Comparison of ENCODE assay signal across 8 cellular contexts in the genomic region with DNA sequence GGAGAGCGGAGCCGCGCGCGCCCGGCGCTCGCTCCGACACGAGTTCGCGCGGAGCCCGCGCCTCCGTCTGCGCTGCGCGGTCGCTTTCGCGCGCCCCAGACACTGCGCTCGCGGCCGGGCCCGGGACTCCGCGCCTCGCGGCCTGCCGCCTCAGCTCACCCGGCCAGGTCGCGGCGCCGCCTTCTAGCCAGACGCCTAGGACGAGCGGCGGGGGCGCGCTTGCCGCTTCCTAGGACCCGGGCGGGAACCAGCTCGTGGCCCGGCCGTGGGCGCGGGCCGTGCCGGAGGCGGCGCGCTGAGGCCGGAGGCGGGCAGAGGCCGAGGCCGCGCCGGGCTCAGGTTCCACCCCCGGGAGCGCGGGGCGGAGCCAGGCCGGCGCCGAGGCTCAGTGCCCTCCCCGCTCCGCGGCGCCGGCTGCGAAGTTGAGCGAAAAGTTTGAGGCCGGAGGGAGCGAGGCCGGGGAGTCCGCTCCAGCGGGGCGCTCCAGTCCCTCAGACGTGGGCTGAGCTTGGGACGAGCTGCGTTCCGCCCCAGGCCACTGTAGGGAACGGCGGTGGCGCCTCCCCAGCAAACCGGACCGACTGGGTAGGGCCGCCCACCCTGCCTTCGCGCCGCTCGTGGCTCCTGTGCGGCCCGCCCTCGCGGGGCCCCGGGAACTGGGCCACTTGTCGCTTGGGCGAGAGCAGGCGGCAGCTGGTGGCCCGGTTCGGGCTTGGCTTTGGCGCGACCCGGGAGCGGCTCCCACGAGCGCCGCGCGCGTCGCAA. TPM values are rescaled to one million over a fixed set of nuclear protein-coding genes. Genes with fewer than 3 reads are reported as not detected.
DNase-seq lines count a peak whose midpoint lies in the region; ATAC-seq lines count a peak whose summit lies in the region.

A gene with protein sequence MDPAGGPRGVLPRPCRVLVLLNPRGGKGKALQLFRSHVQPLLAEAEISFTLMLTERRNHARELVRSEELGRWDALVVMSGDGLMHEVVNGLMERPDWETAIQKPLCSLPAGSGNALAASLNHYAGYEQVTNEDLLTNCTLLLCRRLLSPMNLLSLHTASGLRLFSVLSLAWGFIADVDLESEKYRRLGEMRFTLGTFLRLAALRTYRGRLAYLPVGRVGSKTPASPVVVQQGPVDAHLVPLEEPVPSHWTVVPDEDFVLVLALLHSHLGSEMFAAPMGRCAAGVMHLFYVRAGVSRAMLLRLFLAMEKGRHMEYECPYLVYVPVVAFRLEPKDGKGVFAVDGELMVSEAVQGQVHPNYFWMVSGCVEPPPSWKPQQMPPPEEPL (plus strand): TSS at position 388 of the 765 bp plus-strand sequence. CDS start 1,036 bp downstream, outside the sequence.

- 0 to 1% methylated on average over 96 to 118 of the region's 118 CpGs for WGBS in esophagus, 2 donors

- H3K9me3 ChIP-seq in esophagus (ENCODE audit: control insufficient read depth in 2 of 2, insufficient read depth in 1 of 2, low read depth in 1 of 2, low read length in 1 of 2): no peaks in the 10 kb centered on the region

- ATAC-seq in HG02798 (IDR thresholded peaks at IDR 0.05; ENCODE audit: poor library complexity, unreplicated experiment): peak; percentile 73

- DNase-seq in DMS 273 (lab: John Stamatoyannopoulos, UW; ENCODE audit: unreplicated experiment): peak; percentile 94
- DNase-seq in DMS 273 treated with DMSO at 0.1 percent for 48 hours (lab: John Stamatoyannopoulos, UW): no peak
- DNase-seq in NCI-H774 (lab: John Stamatoyannopoulos, UW): peak; percentile 44
- peak; percentile 43 for DNase-seq in activated T-cell treated with anti-CD3 and anti-CD28 coated beads for 4 hours
- peak; percentile 79 for DNase-seq in myocyte (ENCODE audit: low read depth)
- peak; percentile 55 for DNase-seq in stimulated activated naive CD4-positive, alpha-beta T cell treated with Interleukin-2 at 50 U/mL for 16 hours (lab: John Stamatoyannopoulos, UW)

- peak within 1 kb of the TSS; percentile 87 to 89 for H3K27ac ChIP-seq in esophagus (ENCODE audit: low read depth in 2 of 2, low read length in 1 of 2)

- peaks cover 0 to 7% of the 10 kb centered on the region in 2 donors for H3K36me3 ChIP-seq in esophagus (ENCODE audit: control insufficient read depth in 2 of 2, insufficient read depth in 2 of 2, low read length in 1 of 2)

- H3K4me3 ChIP-seq in esophagus (ENCODE audit: low read depth in 1 of 2, low read length in 2 of 2): peak within 1 kb of the TSS; percentile 65 to 69

- no peaks in the 10 kb centered on the region for H3K27me3 ChIP-seq in esophagus (ENCODE audit: control insufficient read depth in 1 of 2, insufficient read depth in 2 of 2, low read length in 2 of 2)

- peaks cover 0 to 17% of the 10 kb centered on the region in 2 donors for H3K4me1 ChIP-seq in esophagus (ENCODE audit: control insufficient read depth in 2 of 2, insufficient read depth in 2 of 2, low read length in 1 of 2)

RNA-seq across cellular contexts. Expression of the gene that starts here (rescaled TPM):
- polyA plus RNA-seq in esophagus: 10 to 100 TPM; 20.5 to 23.0 TPM
- 9.0 and 11.1 TPM in 2 replicates for total RNA-seq in myocyte
- 22.2 TPM for polyA plus RNA-seq in myocyte (2012)
